Comparison of ENCODE assay signal across 1 cellular context in genomic region chr20:62645613-62646012, GRCh38.
TF ChIP-seq lines count a peak whose summit lies in the region.

No MANE protein-coding gene starts in this region.

TF ChIP-seq in GM12878, 131 proteins besides CTCF, POLR2A, EP300 and RAD21:
- TF ChIP-seq HDAC6 (IDR thresholded peaks at IDR 0.05; ENCODE audit: unreplicated experiment): no peak
- TF ChIP-seq CHD1 (IDR thresholded peaks at IDR 0.05; ENCODE audit: low read depth, low read length): no peak
- TF ChIP-seq KLF5 (IDR thresholded peaks at IDR 0.05; ENCODE audit: partially characterized antibody): no peak
- TF ChIP-seq SMAD1 (IDR thresholded peaks at IDR 0.05; ENCODE audit: low read depth, partially characterized antibody): no peak
- TF ChIP-seq ZNF207 (IDR thresholded peaks at IDR 0.05; ENCODE audit: borderline replicate concordance): no peak
- TF ChIP-seq EZH2 (IDR thresholded peaks at IDR 0.05; ENCODE audit: borderline replicate concordance, control insufficient read depth, low read depth, low read length): no peak
- TF ChIP-seq YY1 (IDR thresholded peaks at IDR 0.05; ENCODE audit: low read depth, low read length): no peak
- no peak for TF ChIP-seq MTA3 (IDR thresholded peaks at IDR 0.05; ENCODE audit: borderline replicate concordance, low read length)
- TF ChIP-seq GABPA (IDR thresholded peaks at IDR 0.05; ENCODE audit: low read depth): no peak
